22 cellular contexts compared by ENCODE assay signal in the genomic region with DNA sequence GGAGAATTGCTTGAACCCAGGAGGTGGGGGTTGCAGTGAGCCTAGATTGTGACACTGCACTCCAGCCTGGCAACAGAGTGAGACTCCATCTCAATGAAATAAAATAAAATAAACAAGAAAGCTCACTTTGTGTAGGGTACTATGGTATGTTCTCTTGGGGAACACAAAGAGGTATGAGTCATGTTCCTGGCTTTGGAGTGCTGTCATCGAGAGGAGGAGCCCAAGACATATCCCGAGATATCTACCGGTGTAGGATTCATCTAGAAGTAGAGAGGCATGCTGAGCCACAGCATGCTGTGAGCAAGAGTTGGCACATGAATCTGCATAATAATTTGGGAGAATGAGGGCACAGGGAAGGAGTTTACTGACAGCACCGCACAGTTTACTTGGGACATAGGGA.
DNase-seq lines count a peak whose midpoint lies in the region; ATAC-seq and TF ChIP-seq lines count a peak whose summit lies in the region.
"Had no signal": no experiment of that assay in that cellular context is flagged by ENCODE, and none has a peak within 500 bp of the region (broad histone marks: within the 10 kb centered on the region; RNA-seq: fewer than 3 reads in every experiment).

No MANE protein-coding gene starts in this region.

- POLR2A ChIA-PET in activated CD8-positive, alpha-beta T cell treated with anti-CD3 and anti-CD28 coated beads for 36 hours (lab: Charles Lee): no interaction called here

- H3K36me3 Mint-ChIP-seq in CD14-positive monocyte: no peaks in the 10 kb centered on the region
- H3K36me3 Mint-ChIP-seq in activated CD8-positive, alpha-beta T cell treated with anti-CD3 and anti-CD28 coated beads for 36 hours (ENCODE audit: low read depth): no peaks in the 10 kb centered on the region
- H3K36me3 Mint-ChIP-seq: CD4-positive, alpha-beta memory T cell had no signal

- no peak overlapping the region for H3K27ac Mint-ChIP-seq in CD14-positive monocyte
- no peak overlapping the region for H3K27ac Mint-ChIP-seq in activated CD8-positive, alpha-beta T cell treated with anti-CD3 and anti-CD28 coated beads for 36 hours
- H3K27ac Mint-ChIP-seq: CD4-positive, alpha-beta memory T cell; type B pancreatic cell; WTC11 had no signal

- TF ChIP-seq CTCF in astrocyte of the cerebellum (IDR thresholded peaks at IDR 0.05; ENCODE audit: low read depth, low read length, missing control alignments) (no peak), CD14-positive monocyte (IDR thresholded peaks at IDR 0.05) (no peak)
- no peak for TF ChIP-seq CTCF in activated CD8-positive, alpha-beta T cell treated with anti-CD3 and anti-CD28 coated beads for 36 hours (IDR thresholded peaks at IDR 0.05)

- peaks cover under 1 to 8% (median 3%) of the 10 kb centered on the region in 7 donors for H3K9me3 Mint-ChIP-seq in CD14-positive monocyte
- H3K9me3 Mint-ChIP-seq in activated CD8-positive, alpha-beta T cell treated with anti-CD3 and anti-CD28 coated beads for 36 hours: peaks cover 2% of the 10 kb centered on the region

- no peak for ATAC-seq in activated CD8-positive, alpha-beta T cell treated with anti-CD3 and anti-CD28 coated beads for 36 hours
- ATAC-seq: right lobe of liver, WTC11 had no signal

- CTCF ChIA-PET in activated CD8-positive, alpha-beta T cell treated with anti-CD3 and anti-CD28 coated beads for 36 hours (lab: Charles Lee): no interaction called here

- H3K27me3 Mint-ChIP-seq in CD14-positive monocyte (ENCODE audit: low read depth in 3 of 3): no peaks in the 10 kb centered on the region
- H3K27me3 Mint-ChIP-seq in activated CD8-positive, alpha-beta T cell treated with anti-CD3 and anti-CD28 coated beads for 36 hours: no peaks in the 10 kb centered on the region

- in situ Hi-C loops in astrocyte of the cerebellum (cut with HindIII; ENCODE audit: low sequenced_read_pairs): no loop called here

- no peak overlapping the region for H3K4me3 ChIP-seq in astrocyte of the cerebellum (ENCODE audit: low read depth, low read length)
- H3K4me3 ChIP-seq: adrenal gland, right lobe of liver had no signal

- H3K4me1 Mint-ChIP-seq in CD14-positive monocyte: no peaks in the 10 kb centered on the region
- H3K4me1 Mint-ChIP-seq in activated CD8-positive, alpha-beta T cell treated with anti-CD3 and anti-CD28 coated beads for 36 hours (ENCODE audit: low read depth): no peaks in the 10 kb centered on the region
- H3K4me1 Mint-ChIP-seq: CD4-positive, alpha-beta memory T cell had no signal

- intact Hi-C loops in CD14-positive monocyte (cut with micrococcal nuclease): no loop called here
- intact Hi-C loops in activated CD8-positive, alpha-beta T cell treated with anti-CD3 and anti-CD28 coated beads for 36 hours (cut with micrococcal nuclease): no loop called here

- DNase-seq in Daoy (ENCODE audit: low read depth) (peak; percentile 35), LoVo (ENCODE audit: low spot score) (peak; percentile 5), astrocyte of the cerebellum (ENCODE audit: low read depth) (peak; percentile 31), iris pigment epithelial cell (ENCODE audit: low read depth) (peak; percentile 4), CD14-positive monocyte (ENCODE audit: low spot score) (no peak), GM19240 (ENCODE audit: insufficient read length, low spot score) (no peak), HuH-7 (ENCODE audit: low spot score) (no peak)
- DNase-seq in activated CD8-positive, alpha-beta T cell treated with anti-CD3 and anti-CD28 coated beads for 36 hours: no peak
- DNase-seq: activated CD4-positive, alpha-beta T cell treated with anti-CD3 and anti-CD28 coated beads, Interleukin-2, amount 50 U/mL, for 48 hours; adrenal gland; CD4-positive, alpha-beta memory T cell; central memory CD4-positive, alpha-beta T cell; dermis blood vessel endothelial cell; DMS153; hippocampal formation; NCI-H1417; NCI-H446 treated with DMSO at 0.1 percent for 48 hours; right lobe of liver; stimulated activated CD4-positive, alpha-beta T cell treated with anti-CD3 and anti-CD28 coated beads, Interleukin-15, amount 100 ng/mL, for 24 hours; stimulated activated CD8-positive, alpha-beta memory T cell treated with anti-CD3 and anti-CD28 coated beads, Interleukin-4, amount 100 ng/mL, for 48 hours had no signal

- no peak overlapping the region for H3K4me3 Mint-ChIP-seq in CD14-positive monocyte
- H3K4me3 Mint-ChIP-seq in activated CD8-positive, alpha-beta T cell treated with anti-CD3 and anti-CD28 coated beads for 36 hours: no peak overlapping the region
- H3K4me3 Mint-ChIP-seq: CD4-positive, alpha-beta memory T cell; type B pancreatic cell; WTC11 had no signal

Comparison
In these comparisons a context has a peak if more than half of its experiments do, and no peak if none do; other contexts are left out.
1. DNase-seq: peak in Daoy (single experiment), LoVo (single experiment), astrocyte of the cerebellum (single experiment) and iris pigment epithelial cell (single experiment); none in CD14-positive monocyte (single experiment), GM19240 (single experiment), HuH-7 (single experiment) and activated CD8-positive, alpha-beta T cell treated with anti-CD3 and anti-CD28 coated beads for 36 hours (single experiment).